Comparison of ENCODE assay signal across 20 cellular contexts in the genomic region with DNA sequence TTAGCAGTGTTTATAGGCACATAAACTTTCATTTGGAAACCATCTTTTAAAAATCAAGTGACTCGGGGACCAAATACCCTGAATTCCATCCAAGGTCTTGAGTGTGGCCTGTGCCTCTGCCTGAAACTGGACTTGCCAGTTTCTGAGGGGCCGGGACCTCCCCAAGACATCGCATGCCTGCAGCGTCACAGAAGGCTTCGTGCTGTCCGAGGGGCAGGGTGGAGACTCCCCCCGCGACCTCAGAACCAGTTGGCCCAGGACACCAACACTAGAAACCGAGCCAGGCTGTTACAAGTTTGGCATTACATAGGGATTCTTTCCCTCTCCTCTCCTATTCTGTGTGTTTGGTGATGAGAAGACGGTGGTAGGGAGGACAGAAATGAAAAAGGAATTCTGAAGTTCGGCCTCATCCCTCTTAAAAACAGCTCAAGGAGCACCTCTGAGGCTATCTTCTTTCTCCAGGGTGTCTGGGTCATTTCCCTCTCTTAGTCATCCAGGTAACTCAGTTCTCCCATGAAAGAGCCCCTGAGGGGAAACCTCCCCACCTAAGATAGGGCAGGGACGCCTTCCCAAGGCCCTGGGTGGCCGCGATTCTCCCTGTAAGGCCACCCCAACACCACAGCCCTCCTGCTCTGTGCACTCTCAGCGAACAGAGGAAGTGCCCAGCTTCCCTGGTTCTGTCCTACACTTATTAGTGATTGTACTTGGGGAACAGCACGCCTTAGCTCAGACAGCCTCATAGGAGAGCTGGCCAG.
A peak's percentile ranks its signal among the peaks of the same experiment; 100 is the strongest.
DNase-seq lines count a peak whose midpoint lies in the region; ATAC-seq and TF ChIP-seq lines count a peak whose summit lies in the region.
"Had no signal": no experiment of that assay in that cellular context is flagged by ENCODE, and none has a peak within 500 bp of the region (broad histone marks: within the 10 kb centered on the region; RNA-seq: fewer than 3 reads in every experiment).

No MANE protein-coding gene starts in this region.

- no peaks in the 10 kb centered on the region for H3K4me1 ChIP-seq in RWPE2 (ENCODE audit: insufficient read depth, poor library complexity, severe bottlenecking)

- TF ChIP-seq POLR2A in GM18505 (IDR thresholded peaks at IDR 0.05; ENCODE audit: borderline replicate concordance, extremely low read depth, insufficient read depth, insufficient read length): no peak

- H3K27me3 ChIP-seq in RWPE2 (ENCODE audit: insufficient read depth, poor library complexity, severe bottlenecking): no peaks in the 10 kb centered on the region

- peaks cover 45 to 48% of the 10 kb centered on the region in 2 donors for H3K4me1 Mint-ChIP-seq in natural killer cell

- no peaks in the 10 kb centered on the region for H3K9me3 ChIP-seq in RWPE2 (ENCODE audit: severe bottlenecking)
- H3K9me3 ChIP-seq: thoracic aorta had no signal

- no peaks in the 10 kb centered on the region for H3K36me3 Mint-ChIP-seq in natural killer cell
- H3K36me3 Mint-ChIP-seq: CD14-positive monocyte had no signal

- TF ChIP-seq CTCF in RWPE2 (IDR thresholded peaks at IDR 0.05; ENCODE audit: poor library complexity, severe bottlenecking) (no peak), natural killer cell (IDR thresholded peaks at IDR 0.05) (no peak)

- no peak overlapping the region for H3K4me3 ChIP-seq in RWPE2 (ENCODE audit: severe bottlenecking)
- H3K4me3 ChIP-seq: GM12878, thoracic aorta had no signal

- H3K27ac ChIP-seq in RWPE2 (ENCODE audit: poor library complexity, severe bottlenecking) (no peak overlapping the region), caudate nucleus (ENCODE audit: low read depth, low read length) (peak overlapping the region; percentile 30)
- H3K27ac ChIP-seq: 22Rv1, epithelial cell of prostate, thoracic aorta had no signal

- peak overlapping the region; percentile 69 to 79 for H3K27ac Mint-ChIP-seq in natural killer cell
- H3K27ac Mint-ChIP-seq: HFFc6, progenitor cell of endocrine pancreas had no signal

- H3K4me3 Mint-ChIP-seq in natural killer cell: no peak overlapping the region
- H3K4me3 Mint-ChIP-seq: HFFc6 had no signal

- intact Hi-C loops in natural killer cell (cut with micrococcal nuclease): no loop called here

- no peaks in the 10 kb centered on the region for H3K9me3 Mint-ChIP-seq in natural killer cell

- DNase-seq in NCI-H510A treated with DMSO at 0.1 percent for 48 hours (lab: John Stamatoyannopoulos, UW): peak; percentile 13
- DNase-seq in NCI-H510A (lab: John Stamatoyannopoulos, UW): no peak
- peak; percentile 64 for DNase-seq in RWPE2 (ENCODE audit: low spot score)
- DNase-seq in caudate nucleus (lab: John Stamatoyannopoulos, UW): no peak
- DNase-seq in natural killer cell: no peak
- no peak for DNase-seq in GDM1 (lab: John Stamatoyannopoulos, UW)
- DNase-seq: EL, HFFc6, KBM-7, kidney glomerular epithelial cell, NCI-H1417 had no signal

- H3K36me3 ChIP-seq in RWPE2 (ENCODE audit: low read depth): no peaks in the 10 kb centered on the region
- H3K36me3 ChIP-seq: thoracic aorta had no signal

- no peak; the same call in 2 of the 3 replicates for ATAC-seq in RWPE2 (ENCODE audit: low read depth)
- no peak for ATAC-seq in natural killer cell
- no peak for ATAC-seq in GM21737 (IDR thresholded peaks at IDR 0.05; ENCODE audit: unreplicated experiment)
- no peak for ATAC-seq in GM18505 (IDR thresholded peaks at IDR 0.05; ENCODE audit: unreplicated experiment)
- ATAC-seq: GM12878, SK-N-SH treated with all-trans-retinoic acid at 6 μM for 48 hours had no signal

- H3K27me3 Mint-ChIP-seq in natural killer cell (ENCODE audit: low read depth in 2 of 2): no peaks in the 10 kb centered on the region

Comparison
In these comparisons a context has a peak if more than half of its experiments do, and no peak if none do; other contexts are left out.
1. DNase-seq: peak in NCI-H510A treated with DMSO at 0.1 percent for 48 hours (single experiment) and RWPE2 (single experiment); none in NCI-H510A (single experiment), caudate nucleus (0 of 61), natural killer cell (single experiment) and GDM1 (single experiment).